1 cellular context compared by ENCODE assay signal in genomic region chr1:23977187-23977853, GRCh38.
TF ChIP-seq lines count a peak whose summit lies in the region.

No MANE protein-coding gene starts in this region.

TF ChIP-seq in SK-N-SH, 30 proteins besides CTCF, POLR2A, EP300 and RAD21 (continued from another document):
- TF ChIP-seq USF1 (IDR thresholded peaks at IDR 0.05; ENCODE audit: borderline replicate concordance, low read depth) (no peak), EZH2phosphoT487 (IDR thresholded peaks at IDR 0.05; ENCODE audit: borderline replicate concordance, low read depth) (no peak), MEF2A (IDR thresholded peaks at IDR 0.05; ENCODE audit: borderline replicate concordance, low read depth) (no peak), REST (IDR thresholded peaks at IDR 0.05; ENCODE audit: low read depth, low read length) (no peak), FOSL2 (IDR thresholded peaks at IDR 0.05; ENCODE audit: borderline replicate concordance, low read depth) (no peak), RCOR1 (IDR thresholded peaks at IDR 0.05; ENCODE audit: low read length) (no peak)
